22 cellular contexts compared by ENCODE assay signal in genomic region chr14:81466854-81467253, GRCh38.
A peak's percentile ranks its signal among the peaks of the same experiment; 100 is the strongest.
DNase-seq lines count a peak whose midpoint lies in the region; ATAC-seq and TF ChIP-seq lines count a peak whose summit lies in the region.
"Had no signal": no experiment of that assay in that cellular context is flagged by ENCODE, and none has a peak within 500 bp of the region (broad histone marks: within the 10 kb centered on the region; RNA-seq: fewer than 3 reads in every experiment).

No MANE protein-coding gene starts in this region.

- no peak for DNase-seq in natural killer cell
- no peak for DNase-seq in natural killer cell treated with Interleukin-12 subunit alpha and Interleukin-12 subunit beta and Interleukin-15 and Interleukin-18, amount 100 ng/mL, for 72 hours (ENCODE audit: low spot score)
- no peak for DNase-seq in neural crest cell (ENCODE audit: low read depth, low spot score)
- no peak for DNase-seq in immature natural killer cell
- DNase-seq: 8988T; ACHN; BE2C; C1 segment of cervical spinal cord; CD4-positive, alpha-beta memory T cell; CD4-positive, CD25-positive, alpha-beta regulatory T cell; CD8-positive, alpha-beta memory T cell; COR-L47; DMS 273 treated with DMSO at 0.1 percent for 48 hours; DMS153; DMS53; DMS79; DND-41; EL; GDM1 had no signal

- ATAC-seq in natural killer cell (no peak), HG03342 (IDR thresholded peaks at IDR 0.05; ENCODE audit: unreplicated experiment) (no peak)
- ATAC-seq in natural killer cell treated with Interleukin-12 subunit alpha and Interleukin-12 subunit beta and Interleukin-15 and Interleukin-18, amount 100 ng/mL, for 72 hours = no peak
- ATAC-seq: GM12878 had no signal

- H3K4me3 Mint-ChIP-seq in natural killer cell (peak overlapping the region; percentile 41), neural crest cell (peak overlapping the region; percentile 14), immature natural killer cell (no peak overlapping the region)
- H3K4me3 Mint-ChIP-seq in natural killer cell treated with Interleukin-12 subunit alpha and Interleukin-12 subunit beta and Interleukin-15 and Interleukin-18, amount 100 ng/mL, for 72 hours = no peak overlapping the region
- H3K4me3 Mint-ChIP-seq: CD14-positive monocyte; CD4-positive, alpha-beta memory T cell had no signal

- H3K36me3 Mint-ChIP-seq in natural killer cell (no peaks in the 10 kb centered on the region), neural crest cell (ENCODE audit: low read depth) (no peaks in the 10 kb centered on the region), immature natural killer cell (no peaks in the 10 kb centered on the region)
- no peaks in the 10 kb centered on the region for H3K36me3 Mint-ChIP-seq in natural killer cell treated with Interleukin-12 subunit alpha and Interleukin-12 subunit beta and Interleukin-15 and Interleukin-18, amount 100 ng/mL, for 72 hours
- H3K36me3 Mint-ChIP-seq: CD4-positive, alpha-beta memory T cell had no signal

- H3K27me3 Mint-ChIP-seq in natural killer cell (ENCODE audit: low read depth in 2 of 2) (no peaks in the 10 kb centered on the region), neural crest cell (ENCODE audit: low read depth) (no peaks in the 10 kb centered on the region), immature natural killer cell (ENCODE audit: low read depth in 3 of 3) (peaks cover 0 to 2% (median 0%) of the 10 kb centered on the region in 3 donors)
- H3K27me3 Mint-ChIP-seq in natural killer cell treated with Interleukin-12 subunit alpha and Interleukin-12 subunit beta and Interleukin-15 and Interleukin-18, amount 100 ng/mL, for 72 hours = no peaks in the 10 kb centered on the region
- H3K27me3 Mint-ChIP-seq: CD4-positive, alpha-beta memory T cell; CD8-positive, alpha-beta memory T cell had no signal

- H3K9me3 Mint-ChIP-seq in natural killer cell = no peaks in the 10 kb centered on the region
- no peaks in the 10 kb centered on the region for H3K9me3 Mint-ChIP-seq in natural killer cell treated with Interleukin-12 subunit alpha and Interleukin-12 subunit beta and Interleukin-15 and Interleukin-18, amount 100 ng/mL, for 72 hours
- no peaks in the 10 kb centered on the region for H3K9me3 Mint-ChIP-seq in neural crest cell
- H3K9me3 Mint-ChIP-seq in immature natural killer cell = no peaks in the 10 kb centered on the region
- H3K9me3 Mint-ChIP-seq: CD4-positive, CD25-positive, alpha-beta regulatory T cell; CD8-positive, alpha-beta memory T cell had no signal

- TF ChIP-seq CTCF in natural killer cell (IDR thresholded peaks at IDR 0.05) (no peak), neural crest cell (conservative IDR thresholded peaks at IDR 0.05) (no peak)

- intact Hi-C loops in natural killer cell (cut with micrococcal nuclease) = no loop called here

- H3K4me1 Mint-ChIP-seq in natural killer cell (peaks cover 0 to 7% of the 10 kb centered on the region in 2 donors), neural crest cell (peaks cover 8% of the 10 kb centered on the region), immature natural killer cell (peaks cover 6 to 10% of the 10 kb centered on the region in 2 donors)
- peaks cover 10 to 11% of the 10 kb centered on the region in 2 donors for H3K4me1 Mint-ChIP-seq in natural killer cell treated with Interleukin-12 subunit alpha and Interleukin-12 subunit beta and Interleukin-15 and Interleukin-18, amount 100 ng/mL, for 72 hours (ENCODE audit: low read depth in 2 of 2)

- H3K27ac Mint-ChIP-seq in natural killer cell = no peak overlapping the region
- H3K27ac Mint-ChIP-seq in natural killer cell treated with Interleukin-12 subunit alpha and Interleukin-12 subunit beta and Interleukin-15 and Interleukin-18, amount 100 ng/mL, for 72 hours = no peak overlapping the region
- H3K27ac Mint-ChIP-seq in neural crest cell (ENCODE audit: unreplicated experiment) = peak overlapping the region; percentile 45
- H3K27ac Mint-ChIP-seq in immature natural killer cell = no peak overlapping the region
- H3K27ac Mint-ChIP-seq: CD14-positive monocyte; CD4-positive, alpha-beta memory T cell had no signal

Comparison
In these comparisons a context has a peak if more than half of its experiments do, and no peak if none do; other contexts are left out.
1. H3K4me3 Mint-ChIP-seq: peak in natural killer cell (single experiment) and neural crest cell (single experiment); none in natural killer cell treated with Interleukin-12 subunit alpha and Interleukin-12 subunit beta and Interleukin-15 and Interleukin-18, amount 100 ng/mL, for 72 hours (single experiment) and immature natural killer cell (0 of 5).